Comparison of ENCODE assay signal across 38 cellular contexts in the genomic region with DNA sequence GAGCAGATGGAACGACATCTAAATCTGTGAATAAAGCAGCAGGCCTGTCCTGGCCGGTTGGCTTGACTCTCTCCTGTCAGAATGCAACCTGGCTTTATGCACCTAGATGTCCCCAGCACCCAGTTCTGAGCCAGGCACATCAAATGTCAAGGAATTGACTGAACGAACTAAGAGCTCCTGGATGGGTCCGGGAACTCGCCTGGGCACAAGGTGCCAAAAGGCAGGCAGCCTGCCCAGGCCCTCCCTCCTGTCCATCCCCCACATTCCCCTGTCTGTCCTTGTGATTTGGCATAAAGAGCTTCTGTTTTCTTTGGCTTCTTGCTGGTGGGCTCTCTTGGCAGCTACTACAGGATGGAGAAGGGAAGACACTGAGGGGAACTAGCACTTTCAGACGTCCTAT. TPM values are rescaled to one million over a fixed set of nuclear protein-coding genes. Genes with fewer than 3 reads are reported as not detected.
"Had no signal": no experiment of that assay in that cellular context is flagged by ENCODE, and none has a peak within 500 bp of the region (broad histone marks: within the 10 kb centered on the region; RNA-seq: fewer than 3 reads in every experiment).

No MANE protein-coding gene starts in this region.

- FAIRE-seq: TTC549 had no signal

- H3K4me3 ChIP-seq: adrenal gland, body of pancreas, heart right ventricle, left lung, skin epidermis, tibial artery, upper lobe of right lung had no signal

- H3K9me3 ChIP-seq: adrenal gland, body of pancreas, heart right ventricle, left lung, neutrophil, tibial artery, upper lobe of right lung had no signal

- H3K27ac Mint-ChIP-seq: activated naive CD4-positive, alpha-beta T cell treated with anti-CD3 and anti-CD28 coated beads for 36 hours; activated naive CD8-positive, alpha-beta T cell treated with anti-CD3 and anti-CD28 coated beads for 36 hours; activated T-helper 1 cell treated with anti-CD3 and anti-CD28 coated beads, Interleukin-12 subunit alpha, Interleukin-12 subunit beta, Interleukin-2, Interleukin-4 antibody, amounts not matched to agents 30 ng/mL and 10 ng/mL and 1 ng/mL, durations not matched to agents 14 hours and 24 hours and 36 hours; dendritic cell treated with granulocyte-macrophage colony-stimulating factor and Interleukin-4, amounts not matched to agents 40 ng/mL and 50 ng/mL, for 4 days; endodermal cell; naive B cell; nephron progenitor cell; progenitor cell of endocrine pancreas; stimulated activated effector memory CD8-positive, alpha-beta T cell treated with anti-CD3 and anti-CD28 coated beads, Interleukin-12 subunit alpha, Interleukin-12 subunit beta, amount 100 ng/mL, for 72 hours; stimulated activated naive CD8-positive, alpha-beta T cell treated with anti-CD3 and anti-CD28 coated beads, Interleukin-15, amount 100 ng/mL, for 72 hours; T-helper 1 cell treated with Interleukin-12 subunit alpha and Interleukin-12 subunit beta and Interleukin-4 antibody, amounts not matched to agents 30 μg/mL and 1 μg/mL, for 36 hours had no signal

- H3K27me3 ChIP-seq: adrenal gland, body of pancreas, upper lobe of right lung had no signal

- H3K9me3 Mint-ChIP-seq: activated naive CD4-positive, alpha-beta T cell treated with anti-CD3 and anti-CD28 coated beads for 36 hours; activated naive CD8-positive, alpha-beta T cell treated with anti-CD3 and anti-CD28 coated beads for 36 hours; activated T-helper 1 cell treated with anti-CD3 and anti-CD28 coated beads, Interleukin-12 subunit alpha, Interleukin-12 subunit beta, Interleukin-2, Interleukin-4 antibody, amounts not matched to agents 30 ng/mL and 10 ng/mL and 1 ng/mL, durations not matched to agents 14 hours and 24 hours and 36 hours; dendritic cell treated with granulocyte-macrophage colony-stimulating factor and Interleukin-4, amounts not matched to agents 40 ng/mL and 50 ng/mL, for 4 days; endodermal cell; naive B cell; nephron progenitor cell; stimulated activated effector memory CD8-positive, alpha-beta T cell treated with anti-CD3 and anti-CD28 coated beads, Interleukin-12 subunit alpha, Interleukin-12 subunit beta, amount 100 ng/mL, for 72 hours; stimulated activated naive CD8-positive, alpha-beta T cell treated with anti-CD3 and anti-CD28 coated beads, Interleukin-15, amount 100 ng/mL, for 72 hours; T-helper 1 cell treated with Interleukin-12 subunit alpha and Interleukin-12 subunit beta and Interleukin-4 antibody, amounts not matched to agents 30 μg/mL and 1 μg/mL, for 36 hours had no signal

- DNase-seq: activated CD4-positive, alpha-beta T cell treated with anti-CD3 and anti-CD28 coated beads for 48 hours; activated CD4-positive, alpha-beta T cell treated with anti-CD3 and anti-CD28 coated beads, Interleukin-2, amount 50 U/mL, for 48 hours; activated CD8-positive, alpha-beta memory T cell treated with anti-CD3 and anti-CD28 coated beads, Interleukin-2, amount 50 U/mL, for 4 hours; activated effector memory CD4-positive, alpha-beta T cell treated with anti-CD3 and anti-CD28 coated beads, Interleukin-2, amount 50 U/mL, for 16 hours; activated naive CD4-positive, alpha-beta T cell treated with anti-CD3 and anti-CD28 coated beads for 36 hours; activated naive CD8-positive, alpha-beta T cell treated with anti-CD3 and anti-CD28 coated beads for 36 hours; activated T-cell treated with anti-CD3 and anti-CD28 coated beads, Interleukin-2, amount 50 U/mL, for 1 hour; aorta; body of pancreas; endodermal cell; foreskin keratinocyte; heart right ventricle; kidney glomerular epithelial cell; naive B cell; nephron progenitor cell; stimulated activated CD4-positive, alpha-beta T cell treated with anti-CD3 and anti-CD28 coated beads, Interleukin-4, amount 100 ng/mL, for 24 hours; stimulated activated naive CD8-positive, alpha-beta T cell treated with anti-CD3 and anti-CD28 coated beads, Interleukin-15, amount 100 ng/mL, for 72 hours; T-helper 9 cell; tibial artery; upper lobe of right lung had no signal

- H3K4me3 Mint-ChIP-seq: activated naive CD4-positive, alpha-beta T cell treated with anti-CD3 and anti-CD28 coated beads for 36 hours; activated naive CD8-positive, alpha-beta T cell treated with anti-CD3 and anti-CD28 coated beads for 36 hours; activated T-helper 1 cell treated with anti-CD3 and anti-CD28 coated beads, Interleukin-12 subunit alpha, Interleukin-12 subunit beta, Interleukin-2, Interleukin-4 antibody, amounts not matched to agents 30 ng/mL and 10 ng/mL and 1 ng/mL, durations not matched to agents 14 hours and 24 hours and 36 hours; dendritic cell treated with granulocyte-macrophage colony-stimulating factor and Interleukin-4, amounts not matched to agents 40 ng/mL and 50 ng/mL, for 4 days; endodermal cell; nephron progenitor cell; stimulated activated effector memory CD8-positive, alpha-beta T cell treated with anti-CD3 and anti-CD28 coated beads, Interleukin-12 subunit alpha, Interleukin-12 subunit beta, amount 100 ng/mL, for 72 hours; stimulated activated naive CD8-positive, alpha-beta T cell treated with anti-CD3 and anti-CD28 coated beads, Interleukin-15, amount 100 ng/mL, for 72 hours; T-helper 1 cell treated with Interleukin-12 subunit alpha and Interleukin-12 subunit beta and Interleukin-4 antibody, amounts not matched to agents 30 μg/mL and 1 μg/mL, for 36 hours had no signal

- H3K36me3 ChIP-seq: neutrophil had no signal

- H3K27ac ChIP-seq: adrenal gland, foreskin keratinocyte, heart right ventricle, left lung, neutrophil, skin epidermis, tibial artery, upper lobe of right lung, VCaP had no signal

- ATAC-seq: body of pancreas; esophagus mucosa; foreskin keratinocyte; heart right ventricle; left lung; sciatic nerve; stimulated activated effector memory CD8-positive, alpha-beta T cell treated with anti-CD3 and anti-CD28 coated beads, Interleukin-12 subunit alpha, Interleukin-12 subunit beta, amount 100 ng/mL, for 72 hours; stimulated activated naive CD8-positive, alpha-beta T cell treated with anti-CD3 and anti-CD28 coated beads, Interleukin-15, amount 100 ng/mL, for 72 hours; upper lobe of right lung had no signal

- H3K4me1 ChIP-seq: foreskin keratinocyte had no signal

RNA-seq across cellular contexts. Expression of a gene that starts 5.8 kb away (rescaled TPM):
- total RNA-seq: activated CD8-positive, alpha-beta memory T cell treated with anti-CD3 and anti-CD28 coated beads for 36 hours; activated naive CD4-positive, alpha-beta T cell treated with anti-CD3 and anti-CD28 coated beads for 36 hours; activated naive CD8-positive, alpha-beta T cell treated with anti-CD3 and anti-CD28 coated beads for 36 hours; activated T-helper 1 cell treated with anti-CD3 and anti-CD28 coated beads, Interleukin-12 subunit alpha, Interleukin-12 subunit beta, Interleukin-2, Interleukin-4 antibody, amounts not matched to agents 30 ng/mL and 10 ng/mL and 1 ng/mL, durations not matched to agents 14 hours and 24 hours and 36 hours; esophagus mucosa; foreskin keratinocyte; glomerular endothelial cell; osteocyte; progenitor cell of endocrine pancreas; renal cortical epithelial cell; sciatic nerve; upper lobe of right lung had no signal
- polyA plus RNA-seq: foreskin keratinocyte had no signal

RNA-seq across cellular contexts. Expression of a gene that starts 58.0 kb away (rescaled TPM):
- total RNA-seq: activated CD8-positive, alpha-beta memory T cell treated with anti-CD3 and anti-CD28 coated beads for 36 hours; activated naive CD4-positive, alpha-beta T cell treated with anti-CD3 and anti-CD28 coated beads for 36 hours; activated naive CD8-positive, alpha-beta T cell treated with anti-CD3 and anti-CD28 coated beads for 36 hours; activated T-helper 1 cell treated with anti-CD3 and anti-CD28 coated beads, Interleukin-12 subunit alpha, Interleukin-12 subunit beta, Interleukin-2, Interleukin-4 antibody, amounts not matched to agents 30 ng/mL and 10 ng/mL and 1 ng/mL, durations not matched to agents 14 hours and 24 hours and 36 hours; aorta; lung microvascular endothelial cell; osteocyte had no signal
